Comparison of ENCODE assay signal across 1 cellular context in the genomic region with DNA sequence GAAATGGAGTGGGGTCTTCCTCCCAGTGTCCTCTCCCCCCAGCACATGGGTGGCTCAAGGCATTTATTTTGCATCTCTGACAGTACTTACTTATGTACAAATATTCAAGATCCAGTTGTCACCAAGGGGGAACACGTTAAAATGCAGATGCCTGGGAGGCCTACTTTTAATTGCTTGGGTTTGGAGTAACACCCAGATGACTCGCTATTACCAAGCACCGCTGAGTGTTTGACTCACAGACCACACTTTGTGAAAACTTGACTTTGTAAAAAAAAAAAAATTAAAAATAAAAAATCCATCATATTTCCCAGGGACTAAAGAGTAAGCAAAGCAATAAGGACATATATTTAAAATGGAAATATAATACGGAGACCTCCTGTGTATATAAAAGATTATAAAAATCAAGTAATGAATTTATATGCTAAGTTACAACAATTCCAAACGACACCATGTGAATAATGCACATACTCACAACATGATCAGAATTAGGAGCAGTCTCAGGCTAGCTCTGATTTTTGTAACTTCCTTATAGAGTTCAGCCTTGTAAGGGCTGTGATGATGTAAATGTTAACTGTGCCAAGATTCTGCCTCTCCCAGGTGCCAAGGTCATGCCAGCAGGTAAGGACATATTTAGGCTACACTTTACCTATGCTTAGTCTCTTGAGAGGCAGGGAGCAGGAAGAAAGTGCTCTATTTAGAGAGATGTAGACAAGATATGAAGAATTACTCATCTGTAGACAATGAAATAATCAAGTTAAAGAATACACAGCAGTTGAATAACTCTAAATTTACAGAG.
TF ChIP-seq lines count a peak whose summit lies in the region.

No MANE protein-coding gene starts in this region.

TF ChIP-seq in GM23338, 12 proteins besides CTCF, POLR2A, EP300 and RAD21 (continued from another document):
- TF ChIP-seq, protein P1, sequence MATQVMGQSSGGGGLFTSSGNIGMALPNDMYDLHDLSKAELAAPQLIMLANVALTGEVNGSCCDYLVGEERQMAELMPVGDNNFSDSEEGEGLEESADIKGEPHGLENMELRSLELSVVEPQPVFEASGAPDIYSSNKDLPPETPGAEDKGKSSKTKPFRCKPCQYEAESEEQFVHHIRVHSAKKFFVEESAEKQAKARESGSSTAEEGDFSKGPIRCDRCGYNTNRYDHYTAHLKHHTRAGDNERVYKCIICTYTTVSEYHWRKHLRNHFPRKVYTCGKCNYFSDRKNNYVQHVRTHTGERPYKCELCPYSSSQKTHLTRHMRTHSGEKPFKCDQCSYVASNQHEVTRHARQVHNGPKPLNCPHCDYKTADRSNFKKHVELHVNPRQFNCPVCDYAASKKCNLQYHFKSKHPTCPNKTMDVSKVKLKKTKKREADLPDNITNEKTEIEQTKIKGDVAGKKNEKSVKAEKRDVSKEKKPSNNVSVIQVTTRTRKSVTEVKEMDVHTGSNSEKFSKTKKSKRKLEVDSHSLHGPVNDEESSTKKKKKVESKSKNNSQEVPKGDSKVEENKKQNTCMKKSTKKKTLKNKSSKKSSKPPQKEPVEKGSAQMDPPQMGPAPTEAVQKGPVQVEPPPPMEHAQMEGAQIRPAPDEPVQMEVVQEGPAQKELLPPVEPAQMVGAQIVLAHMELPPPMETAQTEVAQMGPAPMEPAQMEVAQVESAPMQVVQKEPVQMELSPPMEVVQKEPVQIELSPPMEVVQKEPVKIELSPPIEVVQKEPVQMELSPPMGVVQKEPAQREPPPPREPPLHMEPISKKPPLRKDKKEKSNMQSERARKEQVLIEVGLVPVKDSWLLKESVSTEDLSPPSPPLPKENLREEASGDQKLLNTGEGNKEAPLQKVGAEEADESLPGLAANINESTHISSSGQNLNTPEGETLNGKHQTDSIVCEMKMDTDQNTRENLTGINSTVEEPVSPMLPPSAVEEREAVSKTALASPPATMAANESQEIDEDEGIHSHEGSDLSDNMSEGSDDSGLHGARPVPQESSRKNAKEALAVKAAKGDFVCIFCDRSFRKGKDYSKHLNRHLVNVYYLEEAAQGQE (IDR thresholded peaks at IDR 0.05; ENCODE audit: unreplicated experiment), result no peak
- TF ChIP-seq, protein P2, sequence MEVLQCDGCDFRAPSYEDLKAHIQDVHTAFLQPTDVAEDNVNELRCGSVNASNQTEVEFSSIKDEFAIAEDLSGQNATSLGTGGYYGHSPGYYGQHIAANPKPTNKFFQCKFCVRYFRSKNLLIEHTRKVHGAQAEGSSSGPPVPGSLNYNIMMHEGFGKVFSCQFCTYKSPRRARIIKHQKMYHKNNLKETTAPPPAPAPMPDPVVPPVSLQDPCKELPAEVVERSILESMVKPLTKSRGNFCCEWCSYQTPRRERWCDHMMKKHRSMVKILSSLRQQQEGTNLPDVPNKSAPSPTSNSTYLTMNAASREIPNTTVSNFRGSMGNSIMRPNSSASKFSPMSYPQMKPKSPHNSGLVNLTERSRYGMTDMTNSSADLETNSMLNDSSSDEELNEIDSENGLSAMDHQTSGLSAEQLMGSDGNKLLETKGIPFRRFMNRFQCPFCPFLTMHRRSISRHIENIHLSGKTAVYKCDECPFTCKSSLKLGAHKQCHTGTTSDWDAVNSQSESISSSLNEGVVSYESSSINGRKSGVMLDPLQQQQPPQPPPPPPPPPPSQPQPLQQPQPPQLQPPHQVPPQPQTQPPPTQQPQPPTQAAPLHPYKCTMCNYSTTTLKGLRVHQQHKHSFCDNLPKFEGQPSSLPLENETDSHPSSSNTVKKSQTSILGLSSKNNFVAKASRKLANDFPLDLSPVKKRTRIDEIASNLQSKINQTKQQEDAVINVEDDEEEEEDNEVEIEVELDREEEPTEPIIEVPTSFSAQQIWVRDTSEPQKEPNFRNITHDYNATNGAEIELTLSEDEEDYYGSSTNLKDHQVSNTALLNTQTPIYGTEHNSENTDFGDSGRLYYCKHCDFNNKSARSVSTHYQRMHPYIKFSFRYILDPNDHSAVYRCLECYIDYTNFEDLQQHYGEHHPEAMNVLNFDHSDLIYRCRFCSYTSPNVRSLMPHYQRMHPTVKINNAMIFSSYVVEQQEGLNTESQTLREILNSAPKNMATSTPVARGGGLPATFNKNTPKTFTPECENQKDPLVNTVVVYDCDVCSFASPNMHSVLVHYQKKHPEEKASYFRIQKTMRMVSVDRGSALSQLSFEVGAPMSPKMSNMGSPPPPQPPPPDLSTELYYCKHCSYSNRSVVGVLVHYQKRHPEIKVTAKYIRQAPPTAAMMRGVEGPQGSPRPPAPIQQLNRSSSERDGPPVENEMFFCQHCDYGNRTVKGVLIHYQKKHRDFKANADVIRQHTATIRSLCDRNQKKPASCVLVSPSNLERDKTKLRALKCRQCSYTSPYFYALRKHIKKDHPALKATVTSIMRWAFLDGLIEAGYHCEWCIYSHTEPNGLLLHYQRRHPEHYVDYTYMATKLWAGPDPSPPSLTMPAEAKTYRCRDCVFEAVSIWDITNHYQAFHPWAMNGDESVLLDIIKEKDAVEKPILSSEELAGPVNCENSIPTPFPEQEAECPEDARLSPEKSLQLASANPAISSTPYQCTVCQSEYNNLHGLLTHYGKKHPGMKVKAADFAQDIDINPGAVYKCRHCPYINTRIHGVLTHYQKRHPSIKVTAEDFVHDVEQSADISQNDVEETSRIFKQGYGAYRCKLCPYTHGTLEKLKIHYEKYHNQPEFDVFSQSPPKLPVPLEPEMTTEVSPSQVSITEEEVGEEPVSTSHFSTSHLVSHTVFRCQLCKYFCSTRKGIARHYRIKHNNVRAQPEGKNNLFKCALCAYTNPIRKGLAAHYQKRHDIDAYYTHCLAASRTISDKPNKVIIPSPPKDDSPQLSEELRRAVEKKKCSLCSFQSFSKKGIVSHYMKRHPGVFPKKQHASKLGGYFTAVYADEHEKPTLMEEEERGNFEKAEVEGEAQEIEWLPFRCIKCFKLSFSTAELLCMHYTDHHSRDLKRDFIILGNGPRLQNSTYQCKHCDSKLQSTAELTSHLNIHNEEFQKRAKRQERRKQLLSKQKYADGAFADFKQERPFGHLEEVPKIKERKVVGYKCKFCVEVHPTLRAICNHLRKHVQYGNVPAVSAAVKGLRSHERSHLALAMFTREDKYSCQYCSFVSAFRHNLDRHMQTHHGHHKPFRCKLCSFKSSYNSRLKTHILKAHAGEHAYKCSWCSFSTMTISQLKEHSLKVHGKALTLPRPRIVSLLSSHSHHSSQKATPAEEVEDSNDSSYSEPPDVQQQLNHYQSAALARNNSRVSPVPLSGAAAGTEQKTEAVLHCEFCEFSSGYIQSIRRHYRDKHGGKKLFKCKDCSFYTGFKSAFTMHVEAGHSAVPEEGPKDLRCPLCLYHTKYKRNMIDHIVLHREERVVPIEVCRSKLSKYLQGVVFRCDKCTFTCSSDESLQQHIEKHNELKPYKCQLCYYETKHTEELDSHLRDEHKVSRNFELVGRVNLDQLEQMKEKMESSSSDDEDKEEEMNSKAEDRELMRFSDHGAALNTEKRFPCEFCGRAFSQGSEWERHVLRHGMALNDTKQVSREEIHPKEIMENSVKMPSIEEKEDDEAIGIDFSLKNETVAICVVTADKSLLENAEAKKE (CRISPR knock-in tag; IDR thresholded peaks at IDR 0.05), result no peak
- TF ChIP-seq STAT1 (IDR thresholded peaks at IDR 0.05; ENCODE audit: unreplicated experiment) (no peak), POLR2AphosphoS5 (IDR thresholded peaks at IDR 0.05; ENCODE audit: low read depth) (no peak), CREB1 (CRISPR knock-in tag; IDR thresholded peaks at IDR 0.05; ENCODE audit: low read depth) (no peak), ZNF331 (CRISPR knock-in tag; IDR thresholded peaks at IDR 0.05; ENCODE audit: low read depth) (no peak)
